Comparison of ENCODE assay signal across 1 cellular context in genomic region chr4:54571293-54571723, GRCh38.
TF ChIP-seq lines count a peak whose summit lies in the region.

No MANE protein-coding gene starts in this region.

TF ChIP-seq in K562, 482 proteins besides CTCF, POLR2A, EP300 and RAD21 (continued from another document and continues in another):
- TF ChIP-seq, protein P1, sequence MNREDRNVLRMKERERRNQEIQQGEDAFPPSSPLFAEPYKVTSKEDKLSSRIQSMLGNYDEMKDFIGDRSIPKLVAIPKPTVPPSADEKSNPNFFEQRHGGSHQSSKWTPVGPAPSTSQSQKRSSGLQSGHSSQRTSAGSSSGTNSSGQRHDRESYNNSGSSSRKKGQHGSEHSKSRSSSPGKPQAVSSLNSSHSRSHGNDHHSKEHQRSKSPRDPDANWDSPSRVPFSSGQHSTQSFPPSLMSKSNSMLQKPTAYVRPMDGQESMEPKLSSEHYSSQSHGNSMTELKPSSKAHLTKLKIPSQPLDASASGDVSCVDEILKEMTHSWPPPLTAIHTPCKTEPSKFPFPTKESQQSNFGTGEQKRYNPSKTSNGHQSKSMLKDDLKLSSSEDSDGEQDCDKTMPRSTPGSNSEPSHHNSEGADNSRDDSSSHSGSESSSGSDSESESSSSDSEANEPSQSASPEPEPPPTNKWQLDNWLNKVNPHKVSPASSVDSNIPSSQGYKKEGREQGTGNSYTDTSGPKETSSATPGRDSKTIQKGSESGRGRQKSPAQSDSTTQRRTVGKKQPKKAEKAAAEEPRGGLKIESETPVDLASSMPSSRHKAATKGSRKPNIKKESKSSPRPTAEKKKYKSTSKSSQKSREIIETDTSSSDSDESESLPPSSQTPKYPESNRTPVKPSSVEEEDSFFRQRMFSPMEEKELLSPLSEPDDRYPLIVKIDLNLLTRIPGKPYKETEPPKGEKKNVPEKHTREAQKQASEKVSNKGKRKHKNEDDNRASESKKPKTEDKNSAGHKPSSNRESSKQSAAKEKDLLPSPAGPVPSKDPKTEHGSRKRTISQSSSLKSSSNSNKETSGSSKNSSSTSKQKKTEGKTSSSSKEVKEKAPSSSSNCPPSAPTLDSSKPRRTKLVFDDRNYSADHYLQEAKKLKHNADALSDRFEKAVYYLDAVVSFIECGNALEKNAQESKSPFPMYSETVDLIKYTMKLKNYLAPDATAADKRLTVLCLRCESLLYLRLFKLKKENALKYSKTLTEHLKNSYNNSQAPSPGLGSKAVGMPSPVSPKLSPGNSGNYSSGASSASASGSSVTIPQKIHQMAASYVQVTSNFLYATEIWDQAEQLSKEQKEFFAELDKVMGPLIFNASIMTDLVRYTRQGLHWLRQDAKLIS (CRISPR knock-in tag; IDR thresholded peaks at IDR 0.05), result peak; percentile 22; the same call in 1 of the 2 replicates
- no peak for TF ChIP-seq CAMTA2 (CRISPR knock-in tag; conservative IDR thresholded peaks at IDR 0.05)
- TF ChIP-seq ZNF717 (CRISPR knock-in tag; IDR thresholded peaks at IDR 0.05), result no peak
- no peak for TF ChIP-seq RBM34 (IDR thresholded peaks at IDR 0.05; ENCODE audit: borderline replicate concordance, insufficient read depth, low read length)
- no peak for TF ChIP-seq ZNF253 (CRISPR knock-in tag; conservative IDR thresholded peaks at IDR 0.05)
- no peak for TF ChIP-seq HDAC8 (tag; IDR thresholded peaks at IDR 0.05)
- TF ChIP-seq HDAC6 (IDR thresholded peaks at IDR 0.05; ENCODE audit: low read depth, low read length), result no peak
- no peak; the same call in 1 of the 2 replicates for TF ChIP-seq CEBPG (CRISPR knock-in tag; IDR thresholded peaks at IDR 0.05)
- TF ChIP-seq CEBPG (tag; conservative IDR thresholded peaks at IDR 0.05 in 1 of 2, IDR thresholded peaks at IDR 0.05 in 1 of 2), result peak; percentile 29 to 66; a peak in 3 of 4 replicates
- TF ChIP-seq SNRNP70 (optimal IDR thresholded peaks at IDR 0.05; ENCODE audit: low read depth, low read length), result no peak
- TF ChIP-seq ZNF311 (CRISPR knock-in tag; IDR thresholded peaks at IDR 0.05), result peak; percentile 90
- peak; percentile 96 for TF ChIP-seq SOX6 (IDR thresholded peaks at IDR 0.05)
- peak; percentile 79 for TF ChIP-seq BCL6 (CRISPR knock-in tag; IDR thresholded peaks at IDR 0.05)
- no peak for TF ChIP-seq ZFP1 (CRISPR knock-in tag; IDR thresholded peaks at IDR 0.05)
- TF ChIP-seq ZSCAN29 (IDR thresholded peaks at IDR 0.05), result no peak
- TF ChIP-seq NCOA6 (IDR thresholded peaks at IDR 0.05), result no peak; the same call in 1 of the 2 replicates
- TF ChIP-seq ATF4 (CRISPR knock-in tag; IDR thresholded peaks at IDR 0.05), result peak; percentile 74; the same call in 1 of the 2 replicates
- peak; percentile 95 for TF ChIP-seq CCNT2 (IDR thresholded peaks at IDR 0.05; ENCODE audit: borderline replicate concordance, extremely low read depth, insufficient read length, low read depth, low read length)
- TF ChIP-seq, protein P2, sequence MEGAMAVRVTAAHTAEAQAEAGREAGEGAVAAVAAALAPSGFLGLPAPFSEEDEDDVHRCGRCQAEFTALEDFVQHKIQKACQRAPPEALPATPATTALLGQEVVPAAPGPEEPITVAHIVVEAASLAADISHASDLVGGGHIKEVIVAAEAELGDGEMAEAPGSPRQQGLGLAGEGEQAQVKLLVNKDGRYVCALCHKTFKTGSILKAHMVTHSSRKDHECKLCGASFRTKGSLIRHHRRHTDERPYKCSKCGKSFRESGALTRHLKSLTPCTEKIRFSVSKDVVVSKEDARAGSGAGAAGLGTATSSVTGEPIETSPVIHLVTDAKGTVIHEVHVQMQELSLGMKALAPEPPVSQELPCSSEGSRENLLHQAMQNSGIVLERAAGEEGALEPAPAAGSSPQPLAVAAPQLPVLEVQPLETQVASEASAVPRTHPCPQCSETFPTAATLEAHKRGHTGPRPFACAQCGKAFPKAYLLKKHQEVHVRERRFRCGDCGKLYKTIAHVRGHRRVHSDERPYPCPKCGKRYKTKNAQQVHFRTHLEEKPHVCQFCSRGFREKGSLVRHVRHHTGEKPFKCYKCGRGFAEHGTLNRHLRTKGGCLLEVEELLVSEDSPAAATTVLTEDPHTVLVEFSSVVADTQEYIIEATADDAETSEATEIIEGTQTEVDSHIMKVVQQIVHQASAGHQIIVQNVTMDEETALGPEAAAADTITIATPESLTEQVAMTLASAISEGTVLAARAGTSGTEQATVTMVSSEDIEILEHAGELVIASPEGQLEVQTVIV (CRISPR knock-in tag; IDR thresholded peaks at IDR 0.05; ENCODE audit: borderline replicate concordance), result no peak
- no peak for TF ChIP-seq ZNF586 (CRISPR knock-in tag; conservative IDR thresholded peaks at IDR 0.05)
- TF ChIP-seq ZNF23 (CRISPR knock-in tag; IDR thresholded peaks at IDR 0.05), result peak; percentile 70; the same call in 1 of the 2 replicates
- TF ChIP-seq, protein P3, sequence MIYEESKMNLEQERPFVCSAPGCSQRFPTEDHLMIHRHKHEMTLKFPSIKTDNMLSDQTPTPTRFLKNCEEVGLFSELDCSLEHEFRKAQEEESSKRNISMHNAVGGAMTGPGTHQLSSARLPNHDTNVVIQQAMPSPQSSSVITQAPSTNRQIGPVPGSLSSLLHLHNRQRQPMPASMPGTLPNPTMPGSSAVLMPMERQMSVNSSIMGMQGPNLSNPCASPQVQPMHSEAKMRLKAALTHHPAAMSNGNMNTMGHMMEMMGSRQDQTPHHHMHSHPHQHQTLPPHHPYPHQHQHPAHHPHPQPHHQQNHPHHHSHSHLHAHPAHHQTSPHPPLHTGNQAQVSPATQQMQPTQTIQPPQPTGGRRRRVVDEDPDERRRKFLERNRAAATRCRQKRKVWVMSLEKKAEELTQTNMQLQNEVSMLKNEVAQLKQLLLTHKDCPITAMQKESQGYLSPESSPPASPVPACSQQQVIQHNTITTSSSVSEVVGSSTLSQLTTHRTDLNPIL (CRISPR knock-in tag; IDR thresholded peaks at IDR 0.05), result no peak
- TF ChIP-seq, protein P4, sequence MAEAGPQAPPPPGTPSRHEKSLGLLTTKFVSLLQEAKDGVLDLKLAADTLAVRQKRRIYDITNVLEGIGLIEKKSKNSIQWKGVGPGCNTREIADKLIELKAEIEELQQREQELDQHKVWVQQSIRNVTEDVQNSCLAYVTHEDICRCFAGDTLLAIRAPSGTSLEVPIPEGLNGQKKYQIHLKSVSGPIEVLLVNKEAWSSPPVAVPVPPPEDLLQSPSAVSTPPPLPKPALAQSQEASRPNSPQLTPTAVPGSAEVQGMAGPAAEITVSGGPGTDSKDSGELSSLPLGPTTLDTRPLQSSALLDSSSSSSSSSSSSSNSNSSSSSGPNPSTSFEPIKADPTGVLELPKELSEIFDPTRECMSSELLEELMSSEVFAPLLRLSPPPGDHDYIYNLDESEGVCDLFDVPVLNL (CRISPR knock-in tag; IDR thresholded peaks at IDR 0.05; ENCODE audit: low read depth), result no peak
- TF ChIP-seq IRF9 (tag; IDR thresholded peaks at IDR 0.05), result no peak
- 0 out of 2 replicates have a peak, but pooled peaks have one; percentile 22 for TF ChIP-seq FOXJ2 (tag; IDR thresholded peaks at IDR 0.05)
- peak; percentile 76 to 95; a peak in 3 of 4 replicates for TF ChIP-seq TBL1XR1 (IDR thresholded peaks at IDR 0.05; ENCODE audit: low read length in 2 of 2)
- peak; percentile 77 for TF ChIP-seq CEBPB (tag; IDR thresholded peaks at IDR 0.05)
- TF ChIP-seq EP400 (IDR thresholded peaks at IDR 0.05), result 0 out of 2 replicates have a peak, but pooled peaks have one; percentile 44
- TF ChIP-seq YY1 (IDR thresholded peaks at IDR 0.05; ENCODE audit: borderline replicate concordance in 1 of 3, control insufficient read depth in 1 of 3, extremely low read depth in 1 of 3, insufficient read depth in 3 of 3, insufficient read length in 1 of 3, insufficient replicate concordance in 2 of 3, low read depth in 1 of 3, low read length in 2 of 3), result peak in 1 of 3 experiments; percentile 25
- TF ChIP-seq SMARCC2 (IDR thresholded peaks at IDR 0.05; ENCODE audit: low read depth), result peak; percentile 90
- peak; percentile 57; the same call in 1 of the 2 replicates for TF ChIP-seq ARID3A (IDR thresholded peaks at IDR 0.05; ENCODE audit: borderline replicate concordance, low read depth, low read length)
- peak; percentile 99 for TF ChIP-seq KLF16 (IDR thresholded peaks at IDR 0.05)
- TF ChIP-seq CBX5 (IDR thresholded peaks at IDR 0.05; ENCODE audit: borderline replicate concordance, low read depth), result peak; percentile 56; the same call in 1 of the 2 replicates
- no peak for TF ChIP-seq TGIF2 (CRISPR knock-in tag; IDR thresholded peaks at IDR 0.05)
- TF ChIP-seq ATF1 (CRISPR knock-in tag; IDR thresholded peaks at IDR 0.05), result no peak
- peak; percentile 77 for TF ChIP-seq ATF1 (tag; IDR thresholded peaks at IDR 0.05)
- TF ChIP-seq CBFB (CRISPR knock-in tag; IDR thresholded peaks at IDR 0.05), result peak; percentile 79
- TF ChIP-seq ZNF282 (CRISPR knock-in tag; IDR thresholded peaks at IDR 0.05), result no peak
- TF ChIP-seq, protein P5, sequence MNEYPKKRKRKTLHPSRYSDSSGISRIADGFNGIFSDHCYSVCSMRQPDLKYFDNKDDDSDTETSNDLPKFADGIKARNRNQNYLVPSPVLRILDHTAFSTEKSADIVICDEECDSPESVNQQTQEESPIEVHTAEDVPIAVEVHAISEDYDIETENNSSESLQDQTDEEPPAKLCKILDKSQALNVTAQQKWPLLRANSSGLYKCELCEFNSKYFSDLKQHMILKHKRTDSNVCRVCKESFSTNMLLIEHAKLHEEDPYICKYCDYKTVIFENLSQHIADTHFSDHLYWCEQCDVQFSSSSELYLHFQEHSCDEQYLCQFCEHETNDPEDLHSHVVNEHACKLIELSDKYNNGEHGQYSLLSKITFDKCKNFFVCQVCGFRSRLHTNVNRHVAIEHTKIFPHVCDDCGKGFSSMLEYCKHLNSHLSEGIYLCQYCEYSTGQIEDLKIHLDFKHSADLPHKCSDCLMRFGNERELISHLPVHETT (CRISPR knock-in tag; conservative IDR thresholded peaks at IDR 0.05 in 1 of 2, IDR thresholded peaks at IDR 0.05 in 1 of 2), result peak in 1 of 2 experiments; percentile 92; a peak in 2 of 4 replicates
- TF ChIP-seq ZNF263 (CRISPR knock-in tag; IDR thresholded peaks at IDR 0.05; ENCODE audit: borderline replicate concordance), result no peak
- no peak for TF ChIP-seq ZNF347 (CRISPR knock-in tag; IDR thresholded peaks at IDR 0.05; ENCODE audit: low read depth)
- no peak for TF ChIP-seq KAT2B (IDR thresholded peaks at IDR 0.05; ENCODE audit: low read depth, low read length)
- TF ChIP-seq PML (IDR thresholded peaks at IDR 0.05; ENCODE audit: low read length), result peak; percentile 97
- no peak for TF ChIP-seq SNIP1 (IDR thresholded peaks at IDR 0.05; ENCODE audit: low read depth)
- no peak for TF ChIP-seq CHD2 (IDR thresholded peaks at IDR 0.05; ENCODE audit: low read depth, low read length)
- peak; percentile 72; the same call in 1 of the 2 replicates for TF ChIP-seq LCOR (CRISPR knock-in tag; IDR thresholded peaks at IDR 0.05)
- TF ChIP-seq TAF7 (tag; IDR thresholded peaks at IDR 0.05), result no peak
- TF ChIP-seq, protein P6, sequence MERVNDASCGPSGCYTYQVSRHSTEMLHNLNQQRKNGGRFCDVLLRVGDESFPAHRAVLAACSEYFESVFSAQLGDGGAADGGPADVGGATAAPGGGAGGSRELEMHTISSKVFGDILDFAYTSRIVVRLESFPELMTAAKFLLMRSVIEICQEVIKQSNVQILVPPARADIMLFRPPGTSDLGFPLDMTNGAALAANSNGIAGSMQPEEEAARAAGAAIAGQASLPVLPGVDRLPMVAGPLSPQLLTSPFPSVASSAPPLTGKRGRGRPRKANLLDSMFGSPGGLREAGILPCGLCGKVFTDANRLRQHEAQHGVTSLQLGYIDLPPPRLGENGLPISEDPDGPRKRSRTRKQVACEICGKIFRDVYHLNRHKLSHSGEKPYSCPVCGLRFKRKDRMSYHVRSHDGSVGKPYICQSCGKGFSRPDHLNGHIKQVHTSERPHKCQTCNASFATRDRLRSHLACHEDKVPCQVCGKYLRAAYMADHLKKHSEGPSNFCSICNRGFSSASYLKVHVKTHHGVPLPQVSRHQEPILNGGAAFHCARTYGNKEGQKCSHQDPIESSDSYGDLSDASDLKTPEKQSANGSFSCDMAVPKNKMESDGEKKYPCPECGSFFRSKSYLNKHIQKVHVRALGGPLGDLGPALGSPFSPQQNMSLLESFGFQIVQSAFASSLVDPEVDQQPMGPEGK (CRISPR knock-in tag; IDR thresholded peaks at IDR 0.05; ENCODE audit: borderline replicate concordance), result no peak
- TF ChIP-seq ELF1 (tag; IDR thresholded peaks at IDR 0.05), result no peak; the same call in 1 of the 2 replicates
- peak; percentile 91 for TF ChIP-seq ESRRA (IDR thresholded peaks at IDR 0.05; ENCODE audit: borderline replicate concordance, low read depth)
- TF ChIP-seq BCOR (IDR thresholded peaks at IDR 0.05), result peak; percentile 80
- peak; percentile 76 for TF ChIP-seq ZKSCAN1 (IDR thresholded peaks at IDR 0.05; ENCODE audit: low read depth, low read length)
- TF ChIP-seq MCM5 (IDR thresholded peaks at IDR 0.05; ENCODE audit: low read depth), result no peak
- no peak for TF ChIP-seq RBM25 (IDR thresholded peaks at IDR 0.05; ENCODE audit: low read depth, low read length, severe bottlenecking)
- TF ChIP-seq C11orf30 (IDR thresholded peaks at IDR 0.05; ENCODE audit: low read depth), result no peak
- peak in 1 of 2 experiments; percentile 81; a peak in 2 of 4 replicates for TF ChIP-seq NONO (IDR thresholded peaks at IDR 0.05; ENCODE audit: low read depth in 2 of 2, low read length in 1 of 2)
- TF ChIP-seq GABPA (tag; conservative IDR thresholded peaks at IDR 0.05; ENCODE audit: low read depth), result no peak; the same call in 1 of the 2 replicates
